In genomic region chr2:179860255-179861026, GRCh38 we compare ENCODE assay signal across 8 cellular contexts. TPM values are rescaled to one million over a fixed set of nuclear protein-coding genes. Genes with fewer than 3 reads are reported as not detected.
DNase-seq lines count a peak whose midpoint lies in the region; ATAC-seq and TF ChIP-seq lines count a peak whose summit lies in the region.

No MANE protein-coding gene starts in this region.

- in situ Hi-C loops in brain microvascular endothelial cell (cut with HindIII; ENCODE audit: low pct_ligation_motif_present, low sequenced_read_pairs) = no loop called here

- peaks cover 8% of the 10 kb centered on the region for H3K36me3 Mint-ChIP-seq in natural killer cell

- no peak for ATAC-seq in natural killer cell

- CTCF ChIA-PET in AG04449 (lab: Yijun Ruan, JAX) = no interaction called here

- H3K27me3 Mint-ChIP-seq in natural killer cell (ENCODE audit: low read depth in 2 of 2) = peaks cover 41 to 68% of the 10 kb centered on the region in 2 donors

- no peak overlapping the region for H3K27ac Mint-ChIP-seq in natural killer cell

- H3K9me3 Mint-ChIP-seq in natural killer cell = no peaks in the 10 kb centered on the region

- H3K4me3 ChIP-seq in AG04449 (ENCODE audit: low read depth, low read length) (peak overlapping the region; percentile 30), H7 (ENCODE audit: insufficient read depth, low read depth, low read length) (peak overlapping the region; percentile 74), brain microvascular endothelial cell (ENCODE audit: low read depth, low read length) (peak overlapping the region; percentile 64), mucosa of rectum (ENCODE audit: low read length in 2 of 2) (peak overlapping the region; percentile 35 to 43)

- no peaks in the 10 kb centered on the region for H3K9me3 ChIP-seq in mucosa of rectum (ENCODE audit: control insufficient read depth in 2 of 2, low read length in 2 of 2)

- no peak overlapping the region for H3K9ac ChIP-seq in mucosa of rectum (ENCODE audit: low read depth in 1 of 2, low read length in 2 of 2)

- no peak overlapping the region for H3K27ac ChIP-seq in brain microvascular endothelial cell
- H3K27ac ChIP-seq in mucosa of rectum (ENCODE audit: low read depth in 2 of 2, low read length in 2 of 2) = no peak overlapping the region

- H3K27me3 ChIP-seq in H7 (ENCODE audit: control insufficient read depth, insufficient read depth, low read length) = peaks cover 40% of the 10 kb centered on the region
- H3K27me3 ChIP-seq in brain microvascular endothelial cell (replicated peaks) = peaks cover 26% of the 10 kb centered on the region
- peaks cover 14 to 15% of the 10 kb centered on the region in 2 donors for H3K27me3 ChIP-seq in mucosa of rectum (ENCODE audit: control insufficient read depth in 2 of 2, insufficient read depth in 2 of 2, low read length in 2 of 2)

- DNase-seq in AG04449 (ENCODE audit: low read depth, low spot score) (no peak), H7 (peak; percentile 74), brain microvascular endothelial cell (no peak), nucleus accumbens (lab: John Stamatoyannopoulos, UW) (no peak), NCI-H1694 (lab: John Stamatoyannopoulos, UW) (no peak), natural killer cell (no peak), NCI-H446 (lab: John Stamatoyannopoulos, UW) (no peak)

- H3K4me3 Mint-ChIP-seq in natural killer cell = no peak overlapping the region

- POLR2A ChIA-PET in AG04449 (lab: Yijun Ruan, JAX) = no interaction called here

- intact Hi-C loops in natural killer cell (cut with micrococcal nuclease) = no loop called here

- TF ChIP-seq CTCF in AG04449 (IDR thresholded peaks at IDR 0.05; ENCODE audit: insufficient read depth, low read length, missing control alignments) (no peak), brain microvascular endothelial cell (IDR thresholded peaks at IDR 0.05; ENCODE audit: low read depth, low read length, missing control alignments) (no peak), natural killer cell (IDR thresholded peaks at IDR 0.05) (no peak)

- peaks cover 2 to 3% of the 10 kb centered on the region in 2 donors for H3K4me1 ChIP-seq in mucosa of rectum (ENCODE audit: control insufficient read depth in 2 of 2, insufficient read depth in 2 of 2, low read length in 2 of 2)

- no peaks in the 10 kb centered on the region for H3K4me1 Mint-ChIP-seq in natural killer cell

- H3K36me3 ChIP-seq in H7 (replicated peaks; ENCODE audit: control insufficient read depth, insufficient read depth, low read length) (no peaks in the 10 kb centered on the region), brain microvascular endothelial cell (replicated peaks) (no peaks in the 10 kb centered on the region), mucosa of rectum (ENCODE audit: control insufficient read depth in 2 of 2, insufficient read depth in 2 of 2, low read length in 2 of 2) (no peaks in the 10 kb centered on the region)

RNA-seq across cellular contexts. Expression of gene ZNF385B, which starts 1.0 kb away (rescaled TPM):
- total RNA-seq in H7 (2014; rRNA removed; shearing (Covaris generic)) = 0.41 and 0.90 TPM in 2 replicates
- under 1 TPM in 1 of 3 donors, not detected in 2; 0.54 TPM for total RNA-seq in natural killer cell
